Comparison of ENCODE assay signal across 1 cellular context in the genomic region with DNA sequence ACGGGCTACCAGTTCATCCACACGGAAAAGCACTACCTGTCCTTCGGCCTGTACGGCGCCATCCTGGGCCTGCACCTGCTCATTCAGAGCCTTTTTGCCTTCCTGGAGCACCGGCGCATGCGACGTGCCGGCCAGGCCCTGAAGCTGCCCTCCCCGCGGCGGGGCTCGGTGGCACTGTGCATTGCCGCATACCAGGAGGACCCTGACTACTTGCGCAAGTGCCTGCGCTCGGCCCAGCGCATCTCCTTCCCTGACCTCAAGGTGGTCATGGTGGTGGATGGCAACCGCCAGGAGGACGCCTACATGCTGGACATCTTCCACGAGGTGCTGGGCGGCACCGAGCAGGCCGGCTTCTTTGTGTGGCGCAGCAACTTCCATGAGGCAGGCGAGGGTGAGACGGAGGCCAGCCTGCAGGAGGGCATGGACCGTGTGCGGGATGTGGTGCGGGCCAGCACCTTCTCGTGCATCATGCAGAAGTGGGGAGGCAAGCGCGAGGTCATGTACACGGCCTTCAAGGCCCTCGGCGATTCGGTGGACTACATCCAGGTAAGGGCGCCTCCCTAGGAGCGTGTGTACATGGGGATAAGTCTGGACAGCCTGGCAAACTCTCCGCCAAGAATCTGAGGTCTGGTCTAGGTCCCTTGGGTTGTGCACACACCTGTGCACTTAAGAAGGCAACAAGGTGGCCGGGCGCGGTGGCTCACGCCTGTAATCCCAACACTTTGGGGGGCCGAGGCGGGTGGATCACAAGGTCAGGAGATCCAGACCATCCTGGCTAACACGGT.
TF ChIP-seq lines count a peak whose summit lies in the region.

No MANE protein-coding gene starts in this region.

TF ChIP-seq in HepG2, 621 proteins besides CTCF, POLR2A, EP300 and RAD21:
- TF ChIP-seq ZNF510 (CRISPR knock-in tag; IDR thresholded peaks at IDR 0.05; ENCODE audit: low read depth): no peak
- peak; percentile 36 for TF ChIP-seq AGO2 (optimal IDR thresholded peaks at IDR 0.05; ENCODE audit: low read depth, low read length)
